ENCODE assay signal across 10 cellular contexts in the genomic region with DNA sequence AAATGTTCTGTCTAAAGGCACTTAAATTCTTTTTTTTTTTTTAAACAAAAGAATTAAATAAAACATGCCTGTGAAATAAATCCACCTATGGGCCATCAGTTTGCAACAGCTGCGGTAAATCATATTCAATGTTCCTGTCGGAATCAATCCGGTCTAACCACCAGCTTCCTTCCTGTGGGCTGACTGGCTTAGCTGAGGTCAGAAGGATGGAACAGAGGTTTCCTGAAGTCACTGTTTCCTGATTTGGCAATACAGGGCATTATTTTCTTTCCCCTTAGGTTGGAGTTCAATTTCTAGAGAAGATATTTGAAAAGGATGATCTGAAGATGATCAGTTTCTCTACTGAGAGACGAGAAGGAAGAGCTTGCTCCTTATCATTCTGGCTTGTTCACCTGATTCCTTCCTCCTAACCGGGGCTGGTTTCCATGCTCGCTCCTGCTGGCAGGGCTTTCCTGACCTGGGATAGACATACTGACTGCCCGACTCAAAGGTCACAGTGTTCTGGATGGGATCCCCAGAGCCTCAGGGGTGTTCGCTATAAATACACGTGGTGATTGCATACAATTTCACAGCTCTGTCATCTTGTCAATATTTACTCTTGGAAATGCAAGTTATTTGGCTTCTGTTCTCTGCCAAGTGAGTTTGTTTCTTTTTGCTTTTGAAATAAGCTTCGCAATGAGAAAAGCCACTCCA. TPM values are rescaled to one million over a fixed set of nuclear protein-coding genes. Genes with fewer than 3 reads are reported as not detected.
DNase-seq lines count a peak whose midpoint lies in the region; ATAC-seq lines count a peak whose summit lies in the region.
"Had no signal": no experiment of that assay in that cellular context is flagged by ENCODE, and none has a peak within 500 bp of the region (broad histone marks: within the 10 kb centered on the region; RNA-seq: fewer than 3 reads in every experiment).

No MANE protein-coding gene starts in this region.

- H3K9me3 Mint-ChIP-seq in effector memory CD8-positive, alpha-beta T cell, result no peaks in the 10 kb centered on the region
- no peaks in the 10 kb centered on the region for H3K9me3 Mint-ChIP-seq in natural killer cell treated with Interleukin-12 subunit alpha and Interleukin-12 subunit beta and Interleukin-15 and Interleukin-18, amount 100 ng/mL, for 72 hours
- H3K9me3 Mint-ChIP-seq: activated naive CD8-positive, alpha-beta T cell treated with anti-CD3 and anti-CD28 coated beads, Interleukin-2, amount 10 ng/mL, durations not matched to agents 7 days and 5 days had no signal

- ATAC-seq in effector memory CD8-positive, alpha-beta T cell (replicated peaks), result peak; percentile 79
- peak; percentile 66 to 70 for ATAC-seq in natural killer cell treated with Interleukin-12 subunit alpha and Interleukin-12 subunit beta and Interleukin-15 and Interleukin-18, amount 100 ng/mL, for 72 hours
- ATAC-seq in HG02798 (IDR thresholded peaks at IDR 0.05; ENCODE audit: poor library complexity, unreplicated experiment), result no peak
- ATAC-seq in activated CD4-positive, CD25-positive, alpha-beta regulatory T cell treated with anti-CD3 and anti-CD28 coated beads, Interleukin-2, amount 50 U/mL, for 24 hours, result no peak

- peak overlapping the region in 1 of 2 donors; percentile 54 for H3K4me3 Mint-ChIP-seq in effector memory CD8-positive, alpha-beta T cell
- H3K4me3 Mint-ChIP-seq in natural killer cell treated with Interleukin-12 subunit alpha and Interleukin-12 subunit beta and Interleukin-15 and Interleukin-18, amount 100 ng/mL, for 72 hours, result no peak overlapping the region
- H3K4me3 Mint-ChIP-seq: activated naive CD8-positive, alpha-beta T cell treated with anti-CD3 and anti-CD28 coated beads, Interleukin-2, amount 10 ng/mL, durations not matched to agents 7 days and 5 days had no signal

- peaks cover 42 to 61% of the 10 kb centered on the region in 2 donors for H3K27me3 Mint-ChIP-seq in effector memory CD8-positive, alpha-beta T cell
- H3K27me3 Mint-ChIP-seq in natural killer cell treated with Interleukin-12 subunit alpha and Interleukin-12 subunit beta and Interleukin-15 and Interleukin-18, amount 100 ng/mL, for 72 hours, result peaks cover 27 to 74% of the 10 kb centered on the region in 2 donors

- H3K36me3 Mint-ChIP-seq in effector memory CD8-positive, alpha-beta T cell (ENCODE audit: insufficient read depth), result no peaks in the 10 kb centered on the region
- no peaks in the 10 kb centered on the region for H3K36me3 Mint-ChIP-seq in natural killer cell treated with Interleukin-12 subunit alpha and Interleukin-12 subunit beta and Interleukin-15 and Interleukin-18, amount 100 ng/mL, for 72 hours
- H3K36me3 Mint-ChIP-seq: activated naive CD8-positive, alpha-beta T cell treated with anti-CD3 and anti-CD28 coated beads, Interleukin-2, amount 10 ng/mL, durations not matched to agents 7 days and 5 days had no signal

- H3K27ac Mint-ChIP-seq in effector memory CD8-positive, alpha-beta T cell, result no peak overlapping the region
- no peak overlapping the region for H3K27ac Mint-ChIP-seq in natural killer cell treated with Interleukin-12 subunit alpha and Interleukin-12 subunit beta and Interleukin-15 and Interleukin-18, amount 100 ng/mL, for 72 hours
- H3K27ac Mint-ChIP-seq: activated naive CD8-positive, alpha-beta T cell treated with anti-CD3 and anti-CD28 coated beads, Interleukin-2, amount 10 ng/mL, durations not matched to agents 7 days and 5 days had no signal

- peaks cover 0 to 12% of the 10 kb centered on the region in 2 donors for H3K4me1 Mint-ChIP-seq in effector memory CD8-positive, alpha-beta T cell (ENCODE audit: low read depth in 2 of 2)
- H3K4me1 Mint-ChIP-seq in natural killer cell treated with Interleukin-12 subunit alpha and Interleukin-12 subunit beta and Interleukin-15 and Interleukin-18, amount 100 ng/mL, for 72 hours (ENCODE audit: low read depth in 2 of 2), result peaks cover 10 to 15% of the 10 kb centered on the region in 2 donors

- peak; percentile 64 for DNase-seq in DMS53 (lab: John Stamatoyannopoulos, UW)
- DNase-seq in MV-4-11 (lab: John Stamatoyannopoulos, UW), result peak; percentile 87
- DNase-seq in effector memory CD8-positive, alpha-beta T cell, result no peak
- no peak for DNase-seq in natural killer cell treated with Interleukin-12 subunit alpha and Interleukin-12 subunit beta and Interleukin-15 and Interleukin-18, amount 100 ng/mL, for 72 hours (ENCODE audit: low spot score)
- no peak for DNase-seq in stimulated activated CD4-positive, alpha-beta T cell treated with anti-CD3 and anti-CD28 coated beads, Interleukin-4, amount 100 ng/mL, for 4 hours
- DNase-seq in NCI-H2081 treated with DMSO at 0.1 percent for 48 hours (lab: John Stamatoyannopoulos, UW), result no peak
- DNase-seq: activated naive CD8-positive, alpha-beta T cell treated with anti-CD3 and anti-CD28 coated beads, Interleukin-2, amount 10 ng/mL, durations not matched to agents 7 days and 5 days; SHP77 treated with DMSO at 0.1 percent for 48 hours had no signal

RNA-seq across cellular contexts. Expression of a gene that starts 21.7 kb away (rescaled TPM):
- total RNA-seq in natural killer cell treated with Interleukin-12 subunit alpha and Interleukin-12 subunit beta and Interleukin-15 and Interleukin-18, amount 100 ng/mL, for 72 hours, result not detected
- total RNA-seq: activated naive CD8-positive, alpha-beta T cell treated with anti-CD3 and anti-CD28 coated beads, Interleukin-2, amount 10 ng/mL, durations not matched to agents 7 days and 5 days had no signal

RNA-seq across cellular contexts. Expression of a gene that starts 42.1 kb away (rescaled TPM):
- not detected for total RNA-seq in natural killer cell treated with Interleukin-12 subunit alpha and Interleukin-12 subunit beta and Interleukin-15 and Interleukin-18, amount 100 ng/mL, for 72 hours

Comparison
In these comparisons a context has a peak if more than half of its experiments do, and no peak if none do; other contexts are left out.
1. DNase-seq: peak in DMS53 (single experiment) and MV-4-11 (single experiment); none in effector memory CD8-positive, alpha-beta T cell (0 of 3), natural killer cell treated with Interleukin-12 subunit alpha and Interleukin-12 subunit beta and Interleukin-15 and Interleukin-18, amount 100 ng/mL, for 72 hours (single experiment), stimulated activated CD4-positive, alpha-beta T cell treated with anti-CD3 and anti-CD28 coated beads, Interleukin-4, amount 100 ng/mL, for 4 hours (0 of 2) and NCI-H2081 treated with DMSO at 0.1 percent for 48 hours (single experiment).
2. ATAC-seq: peak in effector memory CD8-positive, alpha-beta T cell (single experiment) and natural killer cell treated with Interleukin-12 subunit alpha and Interleukin-12 subunit beta and Interleukin-15 and Interleukin-18, amount 100 ng/mL, for 72 hours (2 of 2); none in HG02798 (single experiment) and activated CD4-positive, CD25-positive, alpha-beta regulatory T cell treated with anti-CD3 and anti-CD28 coated beads, Interleukin-2, amount 50 U/mL, for 24 hours (0 of 2).